34 cellular contexts compared by ENCODE assay signal in genomic region chr3:61674595-61674994, GRCh38.
"Had no signal": no experiment of that assay in that cellular context is flagged by ENCODE, and none has a peak within 500 bp of the region (broad histone marks: within the 10 kb centered on the region; RNA-seq: fewer than 3 reads in every experiment).

No MANE protein-coding gene starts in this region.

- H3K27me3 Mint-ChIP-seq: activated CD4-positive, alpha-beta memory T cell treated with anti-CD3 and anti-CD28 coated beads for 36 hours; activated CD4-positive, alpha-beta T cell treated with anti-CD3 and anti-CD28 coated beads for 36 hours; activated CD4-positive, alpha-beta T cell treated with anti-CD3 and anti-CD28 coated beads, Interleukin-2, amount 10 ng/mL, durations not matched to agents 24 days and 14 days; activated CD8-positive, alpha-beta memory T cell treated with anti-CD3 and anti-CD28 coated beads, Interleukin-2, amount 10 ng/mL, durations not matched to agents 7 days and 5 days; activated naive CD4-positive, alpha-beta T cell treated with anti-CD3 and anti-CD28 coated beads, Interleukin-2, amount 50 U/mL, for 24 hours; activated naive CD8-positive, alpha-beta T cell treated with anti-CD3 and anti-CD28 coated beads, Interleukin-2, amount 50 U/mL, for 24 hours; T-helper 17 cell had no signal

- H3K4me3 ChIP-seq: adrenal gland, body of pancreas, colonic mucosa, esophagus squamous epithelium, gastroesophageal sphincter, heart right ventricle had no signal

- H3K27ac Mint-ChIP-seq: activated CD4-positive, alpha-beta memory T cell treated with anti-CD3 and anti-CD28 coated beads for 36 hours; activated CD4-positive, alpha-beta T cell treated with anti-CD3 and anti-CD28 coated beads for 36 hours; activated CD4-positive, alpha-beta T cell treated with anti-CD3 and anti-CD28 coated beads, Interleukin-2, amount 10 ng/mL, durations not matched to agents 24 days and 14 days; activated CD8-positive, alpha-beta memory T cell treated with anti-CD3 and anti-CD28 coated beads, Interleukin-2, amount 10 ng/mL, durations not matched to agents 7 days and 5 days; activated CD8-positive, alpha-beta T cell treated with anti-CD3 and anti-CD28 coated beads, Interleukin-2, amount 10 ng/mL, durations not matched to agents 7 days and 5 days; activated naive CD4-positive, alpha-beta T cell treated with anti-CD3 and anti-CD28 coated beads for 36 hours; activated naive CD4-positive, alpha-beta T cell treated with anti-CD3 and anti-CD28 coated beads, Interleukin-2, amount 50 U/mL, for 24 hours; activated naive CD8-positive, alpha-beta T cell treated with anti-CD3 and anti-CD28 coated beads for 36 hours; activated naive CD8-positive, alpha-beta T cell treated with anti-CD3 and anti-CD28 coated beads, Interleukin-2, amount 50 U/mL, for 24 hours; activated T-helper 1 cell treated with anti-CD3 and anti-CD28 coated beads, Interleukin-12 subunit alpha, Interleukin-12 subunit beta, Interleukin-2, Interleukin-4 antibody, amounts not matched to agents 30 ng/mL and 10 ng/mL and 1 ng/mL, durations not matched to agents 14 hours and 24 hours and 36 hours; activated T-helper 2 cell treated with anti-CD3 and anti-CD28 coated beads, Interferon-gamma antibody, Interleukin-2, Interleukin-4, amounts not matched to agents 10 μg/mL and 5 μg/mL and 100 μg/mL, durations not matched to agents 14 hours and 24 hours and 36 hours; T-helper 17 cell; T-helper 2 cell treated with Interferon-gamma antibody and Interleukin-4, amounts not matched to agents 5 μg/mL and 100 μg/mL, for 36 hours had no signal

- H3K36me3 Mint-ChIP-seq: activated CD4-positive, alpha-beta memory T cell treated with anti-CD3 and anti-CD28 coated beads for 36 hours; activated CD8-positive, alpha-beta memory T cell treated with anti-CD3 and anti-CD28 coated beads, Interleukin-2, amount 10 ng/mL, durations not matched to agents 7 days and 5 days; activated naive CD4-positive, alpha-beta T cell treated with anti-CD3 and anti-CD28 coated beads, Interleukin-2, amount 50 U/mL, for 24 hours; activated naive CD8-positive, alpha-beta T cell treated with anti-CD3 and anti-CD28 coated beads for 36 hours had no signal

- H3K4me3 Mint-ChIP-seq: activated CD4-positive, alpha-beta memory T cell treated with anti-CD3 and anti-CD28 coated beads for 36 hours; activated CD4-positive, alpha-beta T cell treated with anti-CD3 and anti-CD28 coated beads for 36 hours; activated CD4-positive, alpha-beta T cell treated with anti-CD3 and anti-CD28 coated beads, Interleukin-2, amount 10 ng/mL, durations not matched to agents 24 days and 14 days; activated CD8-positive, alpha-beta memory T cell treated with anti-CD3 and anti-CD28 coated beads, Interleukin-2, amount 10 ng/mL, durations not matched to agents 7 days and 5 days; activated CD8-positive, alpha-beta T cell treated with anti-CD3 and anti-CD28 coated beads, Interleukin-2, amount 10 ng/mL, durations not matched to agents 7 days and 5 days; activated naive CD4-positive, alpha-beta T cell treated with anti-CD3 and anti-CD28 coated beads for 36 hours; activated naive CD4-positive, alpha-beta T cell treated with anti-CD3 and anti-CD28 coated beads, Interleukin-2, amount 50 U/mL, for 24 hours; activated naive CD8-positive, alpha-beta T cell treated with anti-CD3 and anti-CD28 coated beads for 36 hours; activated naive CD8-positive, alpha-beta T cell treated with anti-CD3 and anti-CD28 coated beads, Interleukin-2, amount 50 U/mL, for 24 hours; activated T-helper 1 cell treated with anti-CD3 and anti-CD28 coated beads, Interleukin-12 subunit alpha, Interleukin-12 subunit beta, Interleukin-2, Interleukin-4 antibody, amounts not matched to agents 30 ng/mL and 10 ng/mL and 1 ng/mL, durations not matched to agents 14 hours and 24 hours and 36 hours; T-helper 17 cell; T-helper 2 cell treated with Interferon-gamma antibody and Interleukin-4, amounts not matched to agents 5 μg/mL and 100 μg/mL, for 36 hours had no signal

- ATAC-seq: activated CD4-positive, alpha-beta T cell treated with anti-CD3 and anti-CD28 coated beads for 36 hours; activated CD8-positive, alpha-beta memory T cell treated with anti-CD3 and anti-CD28 coated beads, Interleukin-2, amount 10 ng/mL, durations not matched to agents 7 days and 5 days; activated CD8-positive, alpha-beta T cell treated with anti-CD3 and anti-CD28 coated beads, Interleukin-2, amount 10 ng/mL, durations not matched to agents 7 days and 5 days; activated naive CD8-positive, alpha-beta T cell treated with anti-CD3 and anti-CD28 coated beads, Interleukin-2, amount 50 U/mL, for 24 hours; body of pancreas; gastroesophageal sphincter; heart right ventricle; T-helper 17 cell had no signal

- H3K27me3 ChIP-seq: adrenal gland, body of pancreas, colonic mucosa, esophagus squamous epithelium, gastroesophageal sphincter, heart right ventricle had no signal

- H3K36me3 ChIP-seq: adrenal gland, colonic mucosa, esophagus squamous epithelium, gastroesophageal sphincter, heart right ventricle, WERI-Rb-1 had no signal

- H3K9me3 Mint-ChIP-seq: activated CD4-positive, alpha-beta memory T cell treated with anti-CD3 and anti-CD28 coated beads for 36 hours; activated CD4-positive, alpha-beta T cell treated with anti-CD3 and anti-CD28 coated beads, Interleukin-2, amount 10 ng/mL, durations not matched to agents 24 days and 14 days; activated naive CD4-positive, alpha-beta T cell treated with anti-CD3 and anti-CD28 coated beads for 36 hours; activated naive CD4-positive, alpha-beta T cell treated with anti-CD3 and anti-CD28 coated beads, Interleukin-2, amount 50 U/mL, for 24 hours; activated naive CD8-positive, alpha-beta T cell treated with anti-CD3 and anti-CD28 coated beads for 36 hours; activated T-helper 1 cell treated with anti-CD3 and anti-CD28 coated beads, Interleukin-12 subunit alpha, Interleukin-12 subunit beta, Interleukin-2, Interleukin-4 antibody, amounts not matched to agents 30 ng/mL and 10 ng/mL and 1 ng/mL, durations not matched to agents 14 hours and 24 hours and 36 hours; activated T-helper 2 cell treated with anti-CD3 and anti-CD28 coated beads, Interferon-gamma antibody, Interleukin-2, Interleukin-4, amounts not matched to agents 10 μg/mL and 5 μg/mL and 100 μg/mL, durations not matched to agents 14 hours and 24 hours and 36 hours; T-helper 2 cell treated with Interferon-gamma antibody and Interleukin-4, amounts not matched to agents 5 μg/mL and 100 μg/mL, for 36 hours had no signal

- H3K4me1 Mint-ChIP-seq: activated CD4-positive, alpha-beta T cell treated with anti-CD3 and anti-CD28 coated beads for 36 hours; activated CD4-positive, alpha-beta T cell treated with anti-CD3 and anti-CD28 coated beads, Interleukin-2, amount 10 ng/mL, durations not matched to agents 24 days and 14 days; activated CD8-positive, alpha-beta memory T cell treated with anti-CD3 and anti-CD28 coated beads, Interleukin-2, amount 10 ng/mL, durations not matched to agents 7 days and 5 days; activated naive CD4-positive, alpha-beta T cell treated with anti-CD3 and anti-CD28 coated beads, Interleukin-2, amount 50 U/mL, for 24 hours; activated naive CD8-positive, alpha-beta T cell treated with anti-CD3 and anti-CD28 coated beads for 36 hours; activated naive CD8-positive, alpha-beta T cell treated with anti-CD3 and anti-CD28 coated beads, Interleukin-2, amount 50 U/mL, for 24 hours; T-helper 17 cell had no signal

- H3K4me1 ChIP-seq: adrenal gland, body of pancreas, colonic mucosa, esophagus squamous epithelium had no signal

- H3K9me3 ChIP-seq: adrenal gland, body of pancreas, colonic mucosa, esophagus squamous epithelium, gastroesophageal sphincter, heart right ventricle had no signal

- H3K27ac ChIP-seq: adrenal gland, body of pancreas, colonic mucosa, epithelial cell of prostate, esophagus squamous epithelium, gastroesophageal sphincter, heart right ventricle, WERI-Rb-1 had no signal

- DNase-seq: activated CD4-positive, alpha-beta memory T cell treated with anti-CD3 and anti-CD28 coated beads for 36 hours; activated CD4-positive, alpha-beta T cell treated with anti-CD3 and anti-CD28 coated beads for 36 hours; activated CD4-positive, alpha-beta T cell treated with anti-CD3 and anti-CD28 coated beads, Interleukin-2, amount 10 ng/mL, durations not matched to agents 24 days and 14 days; activated CD4-positive, CD25-positive, alpha-beta regulatory T cell; activated CD4-positive, CD25-positive, alpha-beta regulatory T cell treated with anti-CD3 and anti-CD28 coated beads, Interleukin-2, amount 50 U/mL, for 72 hours; activated CD8-positive, alpha-beta memory T cell treated with anti-CD3 and anti-CD28 coated beads, Interleukin-2, amount 10 ng/mL, durations not matched to agents 7 days and 5 days; activated CD8-positive, alpha-beta memory T cell treated with anti-CD3 and anti-CD28 coated beads, Interleukin-2, amount 50 U/mL, for 4 hours; activated CD8-positive, alpha-beta T cell treated with anti-CD3 and anti-CD28 coated beads, Interleukin-2, amount 10 ng/mL, durations not matched to agents 7 days and 5 days; activated effector memory CD4-positive, alpha-beta T cell treated with anti-CD3 and anti-CD28 coated beads, Interleukin-2, amount 50 U/mL, for 16 hours; activated naive CD4-positive, alpha-beta T cell treated with anti-CD3 and anti-CD28 coated beads for 36 hours; activated naive CD8-positive, alpha-beta T cell treated with anti-CD3 and anti-CD28 coated beads for 36 hours; activated naive CD8-positive, alpha-beta T cell treated with anti-CD3 and anti-CD28 coated beads, Interleukin-2, amount 50 U/mL, for 24 hours; activated T-cell treated with anti-CD3 and anti-CD28 coated beads, Interleukin-2, amount 50 U/mL, for 1 hour; activated T-cell treated with anti-CD3 and anti-CD28 coated beads, Interleukin-2, amount 50 U/mL, for 48 hours; adrenal gland; amygdala; aorta; body of pancreas; caudate nucleus; colonic mucosa; effector memory CD4-positive, alpha-beta T cell; esophagus squamous epithelium; foreskin melanocyte; heart right ventricle; T-helper 1 cell; T-helper 17 cell; T1000; WERI-Rb-1 had no signal
